ENCODE assay signal across 25 cellular contexts in the genomic region with DNA sequence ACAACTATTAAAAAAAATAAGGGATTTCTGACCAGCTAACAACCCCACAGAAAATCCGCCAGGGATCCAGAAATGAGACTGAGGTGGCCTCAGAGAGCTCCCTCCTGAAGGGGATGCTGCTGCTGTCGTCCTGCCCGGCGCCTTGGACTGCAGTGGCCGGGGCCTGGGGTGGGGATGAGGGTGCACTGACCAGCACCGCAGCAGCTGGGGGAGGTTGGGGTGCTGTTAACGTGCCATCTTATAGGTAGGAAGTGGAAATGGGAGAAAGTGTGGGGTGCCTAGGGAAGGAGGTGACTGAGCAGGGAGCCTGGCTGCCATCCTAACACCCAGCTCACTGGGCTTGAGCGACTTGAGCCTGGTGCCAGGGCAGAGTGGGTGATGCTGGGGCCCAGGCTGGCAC.
"Had no signal": no experiment of that assay in that cellular context is flagged by ENCODE, and none has a peak within 500 bp of the region (broad histone marks: within the 10 kb centered on the region; RNA-seq: fewer than 3 reads in every experiment).

No MANE protein-coding gene starts in this region.

- H2AFZ ChIP-seq: neural progenitor cell had no signal

- H3K4me1 ChIP-seq: ascending aorta, neural progenitor cell, suprapubic skin, tibial artery had no signal

- H3K27me3 Mint-ChIP-seq: activated naive CD8-positive, alpha-beta T cell treated with anti-CD3 and anti-CD28 coated beads, Interleukin-2, amount 10 ng/mL, durations not matched to agents 7 days and 5 days; brain; naive thymus-derived CD8-positive, alpha-beta T cell; progenitor cell of endocrine pancreas; stimulated activated memory B cell treated with anti-CD40 and anti-IgM and Interleukin-4, amounts not matched to agents 10 μg/mL and 1 μg/mL and 100 μg/mL, for 72 hours; T-cell had no signal

- H3K27me3 ChIP-seq: ascending aorta, cardiac muscle cell, neural progenitor cell, sigmoid colon, suprapubic skin, tibial artery had no signal

- H3K27ac Mint-ChIP-seq: activated naive CD4-positive, alpha-beta T cell treated with anti-CD3 and anti-CD28 coated beads, Interleukin-2, amount 10 ng/mL, durations not matched to agents 7 days and 5 days; activated naive CD8-positive, alpha-beta T cell treated with anti-CD3 and anti-CD28 coated beads, Interleukin-2, amount 10 ng/mL, durations not matched to agents 7 days and 5 days; brain; naive thymus-derived CD8-positive, alpha-beta T cell; neural progenitor cell; progenitor cell of endocrine pancreas; stimulated activated memory B cell treated with anti-CD40 and anti-IgM and Interleukin-4, amounts not matched to agents 10 μg/mL and 1 μg/mL and 100 μg/mL, for 72 hours; T-cell had no signal

- H3K4me1 Mint-ChIP-seq: activated naive CD4-positive, alpha-beta T cell treated with anti-CD3 and anti-CD28 coated beads, Interleukin-2, amount 10 ng/mL, durations not matched to agents 7 days and 5 days; activated naive CD8-positive, alpha-beta T cell treated with anti-CD3 and anti-CD28 coated beads, Interleukin-2, amount 10 ng/mL, durations not matched to agents 7 days and 5 days; brain; naive thymus-derived CD8-positive, alpha-beta T cell; T-cell had no signal

- FAIRE-seq: endometrium, frontal cortex, small intestine had no signal

- H3K36me3 ChIP-seq: cardiac muscle cell, neural progenitor cell had no signal

- ATAC-seq: naive thymus-derived CD8-positive, alpha-beta T cell; stimulated activated memory B cell treated with anti-CD40 and anti-IgM and Interleukin-4, amounts not matched to agents 10 μg/mL and 1 μg/mL and 100 μg/mL, for 72 hours had no signal

- H3K27ac ChIP-seq: ascending aorta, cardiac muscle cell, epithelial cell of prostate, neural progenitor cell, sigmoid colon, suprapubic skin, tibial artery had no signal

- H3K9me3 Mint-ChIP-seq: activated naive CD4-positive, alpha-beta T cell treated with anti-CD3 and anti-CD28 coated beads, Interleukin-2, amount 10 ng/mL, durations not matched to agents 7 days and 5 days; activated naive CD8-positive, alpha-beta T cell treated with anti-CD3 and anti-CD28 coated beads, Interleukin-2, amount 10 ng/mL, durations not matched to agents 7 days and 5 days; brain; naive thymus-derived CD8-positive, alpha-beta T cell; neural progenitor cell; stimulated activated memory B cell treated with anti-CD40 and anti-IgM and Interleukin-4, amounts not matched to agents 10 μg/mL and 1 μg/mL and 100 μg/mL, for 72 hours; T-cell had no signal

- DNase-seq: activated CD4-positive, alpha-beta T cell treated with anti-CD3 and anti-CD28 coated beads for 48 hours; activated CD4-positive, alpha-beta T cell treated with anti-CD3 and anti-CD28 coated beads, Interleukin-2, amount 50 U/mL, for 48 hours; activated CD8-positive, alpha-beta memory T cell treated with anti-CD3 and anti-CD28 coated beads for 24 hours; activated gamma-delta T cell; activated naive CD4-positive, alpha-beta T cell treated with anti-CD3 and anti-CD28 coated beads, Interleukin-2, amount 10 ng/mL, durations not matched to agents 7 days and 5 days; activated naive CD8-positive, alpha-beta T cell treated with anti-CD3 and anti-CD28 coated beads, Interleukin-2, amount 10 ng/mL, durations not matched to agents 7 days and 5 days; cortex of kidney; midbrain; naive thymus-derived CD8-positive, alpha-beta T cell; sigmoid colon; small intestine; stimulated activated CD4-positive, alpha-beta T cell treated with anti-CD3 and anti-CD28 coated beads, Interleukin-4, amount 100 ng/mL, for 4 hours; stimulated activated CD8-positive, alpha-beta memory T cell treated with anti-CD3 and anti-CD28 coated beads, Interleukin-4, amount 100 ng/mL, for 48 hours; T-cell; tibial artery had no signal

- H3K9me3 ChIP-seq: ascending aorta, sigmoid colon, suprapubic skin, tibial artery had no signal

- H3K4me3 Mint-ChIP-seq: activated naive CD4-positive, alpha-beta T cell treated with anti-CD3 and anti-CD28 coated beads, Interleukin-2, amount 10 ng/mL, durations not matched to agents 7 days and 5 days; activated naive CD8-positive, alpha-beta T cell treated with anti-CD3 and anti-CD28 coated beads, Interleukin-2, amount 10 ng/mL, durations not matched to agents 7 days and 5 days; brain; naive thymus-derived CD8-positive, alpha-beta T cell; neural progenitor cell; stimulated activated memory B cell treated with anti-CD40 and anti-IgM and Interleukin-4, amounts not matched to agents 10 μg/mL and 1 μg/mL and 100 μg/mL, for 72 hours; T-cell had no signal

- H3K4me3 ChIP-seq: ascending aorta, cardiac muscle cell, neural progenitor cell, sigmoid colon, suprapubic skin, tibial artery had no signal

- H3K4me2 ChIP-seq: neural progenitor cell had no signal

- H3K9ac ChIP-seq: neural progenitor cell had no signal
